Comparison of ENCODE assay signal across 12 cellular contexts in the genomic region with DNA sequence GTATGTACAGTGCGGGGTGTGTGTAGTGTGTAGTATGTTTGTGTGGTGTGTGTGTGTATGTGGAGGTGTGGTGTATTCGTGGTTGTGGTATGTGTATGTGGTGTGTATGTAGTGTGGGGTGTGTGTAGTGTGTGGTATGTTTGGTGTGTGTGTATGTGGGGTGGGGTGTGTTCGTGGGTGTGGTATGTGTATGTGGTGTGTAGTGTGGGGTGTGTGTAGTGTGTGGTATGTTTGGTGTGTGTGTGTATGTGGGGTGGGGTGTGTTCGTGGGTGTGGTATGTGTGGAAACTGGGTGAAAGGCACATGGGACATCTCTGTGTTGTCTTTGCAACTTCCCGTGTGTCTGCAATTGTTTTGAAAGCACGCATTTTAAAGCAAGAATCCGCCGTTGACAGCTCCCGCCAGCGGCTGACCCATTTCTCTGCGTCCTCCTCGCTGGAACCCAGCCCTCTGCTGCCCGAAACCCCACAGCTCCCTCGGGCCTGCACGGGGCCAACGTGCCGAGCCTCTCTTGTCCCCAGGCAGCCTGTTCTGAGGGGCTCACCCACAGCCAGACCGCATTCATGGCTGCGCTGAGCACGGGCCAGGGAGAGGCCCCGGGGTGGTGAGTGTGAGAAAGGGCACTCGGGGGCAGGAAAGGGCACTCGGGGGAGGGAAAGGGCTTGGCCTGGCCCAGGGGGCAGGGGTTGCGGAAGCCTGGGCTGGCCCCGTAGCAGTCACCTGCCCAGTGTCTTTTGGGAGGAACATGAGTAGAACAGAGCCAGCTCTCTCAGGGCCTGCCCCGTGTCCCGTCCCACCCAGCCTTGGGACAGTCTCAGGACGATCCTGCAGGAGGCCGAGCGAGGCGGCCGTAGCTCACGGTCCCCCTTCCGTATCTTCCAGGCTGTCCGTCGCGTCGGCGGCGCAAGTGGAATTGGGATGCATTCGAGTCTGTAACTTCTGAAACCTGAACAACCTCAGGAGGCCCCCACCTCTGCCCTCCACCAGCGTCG.
DNase-seq lines count a peak whose midpoint lies in the region; ATAC-seq lines count a peak whose summit lies in the region.
"Had no signal": no experiment of that assay in that cellular context is flagged by ENCODE, and none has a peak within 500 bp of the region (broad histone marks: within the 10 kb centered on the region; RNA-seq: fewer than 3 reads in every experiment).

No MANE protein-coding gene starts in this region.

- ATAC-seq in GM18868 (IDR thresholded peaks at IDR 0.05; ENCODE audit: unreplicated experiment) = no peak

- H3K36me3 ChIP-seq in neuronal stem cell (replicated peaks in 1 of 2; ENCODE audit: control insufficient read depth in 2 of 2, insufficient read depth in 2 of 2, low read length in 2 of 2) = no peaks in the 10 kb centered on the region
- H3K36me3 ChIP-seq: HAP-1 had no signal

- peak overlapping the region; percentile 91 for H2AK5ac ChIP-seq in neuronal stem cell (ENCODE audit: low read depth, low read length)

- DNase-seq in ACHN (peak; percentile 11), SW480 (ENCODE audit: low spot score) (peak; percentile 17), glomerular visceral epithelial cell (ENCODE audit: extremely low spot score) (peak; percentile 13), neuronal stem cell (ENCODE audit: low spot score) (no peak), DMS153 (lab: John Stamatoyannopoulos, UW) (no peak), NCI-H774 (lab: John Stamatoyannopoulos, UW) (no peak), amygdala (lab: John Stamatoyannopoulos, UW) (no peak)
- DNase-seq: activated CD4-positive, alpha-beta T cell treated with anti-CD3 and anti-CD28 coated beads for 4 hours; activated naive CD8-positive, alpha-beta T cell treated with anti-CD3 and anti-CD28 coated beads for 36 hours; NCI-H1694 treated with DMSO at 0.1 percent for 48 hours had no signal

- H2BK5ac ChIP-seq in neuronal stem cell (ENCODE audit: low read length) = peak overlapping the region; percentile 44

- peak overlapping the region; percentile 68 for H2AFZ ChIP-seq in neuronal stem cell (ENCODE audit: low read length)

- H4K8ac ChIP-seq in neuronal stem cell (ENCODE audit: low read depth, low read length) = peak overlapping the region; percentile 99

- peak overlapping the region; percentile 2 for H3K23ac ChIP-seq in neuronal stem cell (ENCODE audit: low read depth, low read length, poor library complexity)

- H3K27me3 ChIP-seq in neuronal stem cell (ENCODE audit: control insufficient read depth in 3 of 3, insufficient read depth in 3 of 3, low read depth in 1 of 3, low read length in 3 of 3) = peaks cover 0 to 4% (median 0%) of the 10 kb centered on the region in 3 experiments

- peak overlapping the region; percentile 12 for H4K91ac ChIP-seq in neuronal stem cell (ENCODE audit: low read depth, low read length, poor library complexity)

- H3K9ac ChIP-seq in neuronal stem cell (ENCODE audit: low read depth, low read length, poor library complexity) = no peak overlapping the region

- no peak overlapping the region for H3K4me2 ChIP-seq in neuronal stem cell (ENCODE audit: insufficient read depth, low read length, poor library complexity, severe bottlenecking)

- H3K4ac ChIP-seq in neuronal stem cell (ENCODE audit: low read length) = peak overlapping the region; percentile 86

- H3K4me1 ChIP-seq in neuronal stem cell (ENCODE audit: control insufficient read depth in 2 of 2, insufficient read depth in 1 of 2, low read depth in 1 of 2, low read length in 2 of 2) = peaks cover 0 to 25% of the 10 kb centered on the region in 2 donors
- H3K4me1 ChIP-seq: HAP-1 had no signal

- H2BK15ac ChIP-seq in neuronal stem cell (ENCODE audit: low read length) = peak overlapping the region; percentile 96

- H3K14ac ChIP-seq in neuronal stem cell (ENCODE audit: low read length) = no peak overlapping the region

- H3K27ac ChIP-seq in neuronal stem cell (replicated peaks; ENCODE audit: low read length) = peak overlapping the region; percentile 44

- H3K9me3 ChIP-seq in neuronal stem cell (replicated peaks in 1 of 2; ENCODE audit: control insufficient read depth in 2 of 2, insufficient read depth in 1 of 2, low read depth in 1 of 2, low read length in 2 of 2) = peaks cover 0 to 11% of the 10 kb centered on the region in 2 donors
- H3K9me3 ChIP-seq: HAP-1 had no signal

- peak overlapping the region; percentile 98 for H2BK120ac ChIP-seq in neuronal stem cell (ENCODE audit: low read depth, low read length)

- WGBS in neuronal stem cell (ENCODE audit: extremely low coverage in 2 of 2, insufficient read length in 2 of 2, insufficient replicate concordance in 1 of 2), 2 donors = 96 to 100% methylated on average over 2 to 4 of the region's 43 CpGs

- H2BK12ac ChIP-seq in neuronal stem cell (ENCODE audit: low read length) = peak overlapping the region; percentile 97

- in situ Hi-C loops in ACHN (cut with HindIII; ENCODE audit: low pct_ligation_motif_present, low pct_unique_long_range_greater_than_20kb, low sequenced_read_pairs) = no loop called here

- H3K18ac ChIP-seq in neuronal stem cell (ENCODE audit: low read length) = peak overlapping the region; percentile 95

- H3K79me1 ChIP-seq in neuronal stem cell (ENCODE audit: low read depth, low read length) = peaks cover 10% of the 10 kb centered on the region

- peak overlapping the region in 1 of 2 donors; percentile 51 for H3K4me3 ChIP-seq in neuronal stem cell (ENCODE audit: low read length in 2 of 2)
- H3K4me3 ChIP-seq: HAP-1 had no signal

Comparison
In these comparisons a context has a peak if more than half of its experiments do, and no peak if none do; other contexts are left out.
1. DNase-seq: peak in ACHN (single experiment), SW480 (single experiment) and glomerular visceral epithelial cell (single experiment); none in neuronal stem cell (single experiment), DMS153 (single experiment), NCI-H774 (single experiment) and amygdala (0 of 56).